In the genomic region with DNA sequence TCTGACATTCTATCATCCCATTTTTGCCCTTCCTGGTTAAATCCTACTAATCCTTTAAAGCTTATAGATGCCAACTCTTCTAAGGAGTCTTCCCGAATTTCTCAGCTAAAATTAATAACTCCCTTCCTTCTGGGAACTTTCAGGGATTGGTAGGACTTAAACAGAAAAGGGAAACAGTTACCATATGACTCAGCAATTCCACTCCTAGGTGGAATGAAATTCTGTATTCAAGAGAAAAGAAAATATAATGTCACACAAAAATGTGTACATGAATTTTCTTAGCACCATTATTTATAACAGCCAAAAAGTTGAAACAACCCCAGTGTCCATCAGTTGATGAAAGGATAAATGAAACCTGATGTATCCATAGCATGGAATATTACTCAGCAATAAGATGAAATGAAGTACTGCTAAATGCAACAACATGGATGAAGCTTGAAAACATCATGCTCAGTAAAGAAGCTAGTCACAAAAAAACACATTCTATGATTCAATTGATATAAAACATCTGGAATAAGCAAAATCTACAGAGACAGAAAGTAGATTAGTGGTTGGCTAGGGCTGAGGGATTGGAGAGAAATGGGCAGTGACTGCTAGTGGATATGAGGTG, we compare ENCODE assay signal across 23 cellular contexts.
A peak's percentile ranks its signal among the peaks of the same experiment; 100 is the strongest.
DNase-seq lines count a peak whose midpoint lies in the region; ATAC-seq and TF ChIP-seq lines count a peak whose summit lies in the region.
"Had no signal": no experiment of that assay in that cellular context is flagged by ENCODE, and none has a peak within 500 bp of the region (broad histone marks: within the 10 kb centered on the region; RNA-seq: fewer than 3 reads in every experiment).

No MANE protein-coding gene starts in this region.

- TF ChIP-seq CTCF in GM10266 (IDR thresholded peaks at IDR 0.05; ENCODE audit: control insufficient read depth, insufficient read depth, low read depth, missing control alignments) = no peak

- peaks cover 7% of the 10 kb centered on the region for H3K4me1 Mint-ChIP-seq in activated naive CD4-positive, alpha-beta T cell treated with anti-CD3 and anti-CD28 coated beads, Interleukin-2, amount 50 U/mL, for 24 hours
- no peaks in the 10 kb centered on the region for H3K4me1 Mint-ChIP-seq in activated naive CD4-positive, alpha-beta T cell treated with anti-CD3 and anti-CD28 coated beads, Interleukin-2, amount 10 ng/mL, durations not matched to agents 7 days and 5 days

- CTCF ChIA-PET in activated naive CD4-positive, alpha-beta T cell treated with anti-CD3 and anti-CD28 coated beads, Interleukin-2, amount 10 ng/mL, durations not matched to agents 7 days and 5 days (lab: Charles Lee) = interaction anchor here (0.6 to 1.6 kb wide), 2 partner anchors 15 to 20 kb away, joined by 3 to 6 read pairs; partner anchors contain the start of gene EEIG2

- no peak overlapping the region for H3K4me3 Mint-ChIP-seq in activated naive CD4-positive, alpha-beta T cell treated with anti-CD3 and anti-CD28 coated beads, Interleukin-2, amount 50 U/mL, for 24 hours
- no peak overlapping the region for H3K4me3 Mint-ChIP-seq in activated naive CD4-positive, alpha-beta T cell treated with anti-CD3 and anti-CD28 coated beads, Interleukin-2, amount 10 ng/mL, durations not matched to agents 7 days and 5 days
- H3K4me3 Mint-ChIP-seq: T-helper 2 cell treated with Interferon-gamma antibody and Interleukin-4, amounts not matched to agents 5 μg/mL and 100 μg/mL, for 36 hours had no signal

- ATAC-seq in SK-N-SH treated with all-trans-retinoic acid at 6 μM for 48 hours (peak; percentile 57; the same call in 2 of the 3 replicates), GM21529 (IDR thresholded peaks at IDR 0.05; ENCODE audit: unreplicated experiment) (no peak)
- ATAC-seq: mucosa of descending colon had no signal

- peaks cover 4% of the 10 kb centered on the region for H3K36me3 Mint-ChIP-seq in activated naive CD4-positive, alpha-beta T cell treated with anti-CD3 and anti-CD28 coated beads, Interleukin-2, amount 50 U/mL, for 24 hours
- no peaks in the 10 kb centered on the region for H3K36me3 Mint-ChIP-seq in activated naive CD4-positive, alpha-beta T cell treated with anti-CD3 and anti-CD28 coated beads, Interleukin-2, amount 10 ng/mL, durations not matched to agents 7 days and 5 days

- H3K9me3 Mint-ChIP-seq in activated naive CD4-positive, alpha-beta T cell treated with anti-CD3 and anti-CD28 coated beads, Interleukin-2, amount 50 U/mL, for 24 hours = no peaks in the 10 kb centered on the region
- peaks cover 11% of the 10 kb centered on the region for H3K9me3 Mint-ChIP-seq in activated naive CD4-positive, alpha-beta T cell treated with anti-CD3 and anti-CD28 coated beads, Interleukin-2, amount 10 ng/mL, durations not matched to agents 7 days and 5 days

- no peak for DNase-seq in activated naive CD4-positive, alpha-beta T cell treated with anti-CD3 and anti-CD28 coated beads, Interleukin-2, amount 10 ng/mL, durations not matched to agents 7 days and 5 days
- DNase-seq in fibroblast of gingiva (ENCODE audit: low read depth) (peak; percentile 19), stromal cell of bone marrow (ENCODE audit: low read depth) (peak; percentile 24), GM10266 (ENCODE audit: extremely low spot score) (no peak)
- no peak for DNase-seq in stimulated activated CD4-positive, alpha-beta T cell treated with anti-CD3 and anti-CD28 coated beads, Interleukin-15, amount 100 ng/mL, for 24 hours
- DNase-seq: activated CD4-positive, alpha-beta T cell treated with anti-CD3 and anti-CD28 coated beads, Interleukin-2, amount 50 U/mL, for 4 hours; activated effector memory CD4-positive, alpha-beta T cell treated with anti-CD3 and anti-CD28 coated beads, Interleukin-2, amount 50 U/mL, for 16 hours; C1 segment of cervical spinal cord; cortex of kidney; foreskin melanocyte; hypothalamus; mucosa of descending colon; NCI-H1048; NCI-H187 treated with DMSO at 0.1 percent for 48 hours; NCI-H69; RPMI8226; stimulated activated naive CD4-positive, alpha-beta T cell; thyroid gland; WERI-Rb-1 had no signal

- peak overlapping the region; percentile 14 for H3K27ac Mint-ChIP-seq in activated naive CD4-positive, alpha-beta T cell treated with anti-CD3 and anti-CD28 coated beads, Interleukin-2, amount 50 U/mL, for 24 hours
- no peak overlapping the region for H3K27ac Mint-ChIP-seq in activated naive CD4-positive, alpha-beta T cell treated with anti-CD3 and anti-CD28 coated beads, Interleukin-2, amount 10 ng/mL, durations not matched to agents 7 days and 5 days
- H3K27ac Mint-ChIP-seq: T-helper 2 cell treated with Interferon-gamma antibody and Interleukin-4, amounts not matched to agents 5 μg/mL and 100 μg/mL, for 36 hours had no signal

- H3K27me3 Mint-ChIP-seq in activated naive CD4-positive, alpha-beta T cell treated with anti-CD3 and anti-CD28 coated beads, Interleukin-2, amount 50 U/mL, for 24 hours = no peaks in the 10 kb centered on the region
- H3K27me3 Mint-ChIP-seq in activated naive CD4-positive, alpha-beta T cell treated with anti-CD3 and anti-CD28 coated beads, Interleukin-2, amount 10 ng/mL, durations not matched to agents 7 days and 5 days = no peaks in the 10 kb centered on the region

TF ChIP-seq in SK-N-SH treated with all-trans-retinoic acid at 6 μM for 48 hours, 23 proteins besides CTCF, POLR2A, EP300 and RAD21 (continues in another document):
- TF ChIP-seq ZFP3 (CRISPR knock-in tag; IDR thresholded peaks at IDR 0.05) (no peak), SNAI2 (CRISPR knock-in tag; IDR thresholded peaks at IDR 0.05) (no peak), RARB (CRISPR knock-in tag; IDR thresholded peaks at IDR 0.05) (no peak), BACH2 (CRISPR knock-in tag; IDR thresholded peaks at IDR 0.05; ENCODE audit: borderline replicate concordance) (no peak), TCF4 (CRISPR knock-in tag; IDR thresholded peaks at IDR 0.05; ENCODE audit: borderline replicate concordance) (no peak), ZNF70 (CRISPR knock-in tag; IDR thresholded peaks at IDR 0.05) (no peak), ARNTL (CRISPR knock-in tag; IDR thresholded peaks at IDR 0.05; ENCODE audit: borderline replicate concordance, low read depth) (no peak), PPARA (CRISPR knock-in tag; IDR thresholded peaks at IDR 0.05; ENCODE audit: borderline replicate concordance) (no peak), ISL1 (CRISPR knock-in tag; IDR thresholded peaks at IDR 0.05) (no peak), CREB5 (CRISPR knock-in tag; IDR thresholded peaks at IDR 0.05; ENCODE audit: low read depth) (no peak), ESRRG (CRISPR knock-in tag; IDR thresholded peaks at IDR 0.05) (no peak), OSR1 (CRISPR knock-in tag; IDR thresholded peaks at IDR 0.05) (no peak), CSDC2 (CRISPR knock-in tag; IDR thresholded peaks at IDR 0.05) (no peak), POU6F1 (CRISPR knock-in tag; IDR thresholded peaks at IDR 0.05; ENCODE audit: borderline replicate concordance, low read depth) (no peak)
- TF ChIP-seq, protein P1, sequence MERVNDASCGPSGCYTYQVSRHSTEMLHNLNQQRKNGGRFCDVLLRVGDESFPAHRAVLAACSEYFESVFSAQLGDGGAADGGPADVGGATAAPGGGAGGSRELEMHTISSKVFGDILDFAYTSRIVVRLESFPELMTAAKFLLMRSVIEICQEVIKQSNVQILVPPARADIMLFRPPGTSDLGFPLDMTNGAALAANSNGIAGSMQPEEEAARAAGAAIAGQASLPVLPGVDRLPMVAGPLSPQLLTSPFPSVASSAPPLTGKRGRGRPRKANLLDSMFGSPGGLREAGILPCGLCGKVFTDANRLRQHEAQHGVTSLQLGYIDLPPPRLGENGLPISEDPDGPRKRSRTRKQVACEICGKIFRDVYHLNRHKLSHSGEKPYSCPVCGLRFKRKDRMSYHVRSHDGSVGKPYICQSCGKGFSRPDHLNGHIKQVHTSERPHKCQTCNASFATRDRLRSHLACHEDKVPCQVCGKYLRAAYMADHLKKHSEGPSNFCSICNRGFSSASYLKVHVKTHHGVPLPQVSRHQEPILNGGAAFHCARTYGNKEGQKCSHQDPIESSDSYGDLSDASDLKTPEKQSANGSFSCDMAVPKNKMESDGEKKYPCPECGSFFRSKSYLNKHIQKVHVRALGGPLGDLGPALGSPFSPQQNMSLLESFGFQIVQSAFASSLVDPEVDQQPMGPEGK (CRISPR knock-in tag; IDR thresholded peaks at IDR 0.05; ENCODE audit: borderline replicate concordance) = no peak

Comparison
In these comparisons a context has a peak if more than half of its experiments do, and no peak if none do; other contexts are left out.
1. DNase-seq: peak in fibroblast of gingiva (single experiment) and stromal cell of bone marrow (single experiment); none in activated naive CD4-positive, alpha-beta T cell treated with anti-CD3 and anti-CD28 coated beads, Interleukin-2, amount 10 ng/mL, durations not matched to agents 7 days and 5 days (single experiment), stimulated activated CD4-positive, alpha-beta T cell treated with anti-CD3 and anti-CD28 coated beads, Interleukin-15, amount 100 ng/mL, for 24 hours (single experiment) and GM10266 (single experiment).